Comparison of ENCODE assay signal across 10 cellular contexts in genomic region chr6:11535801-11536230, GRCh38. TPM values are rescaled to one million over a fixed set of nuclear protein-coding genes. Genes with fewer than 3 reads are reported as not detected.
DNase-seq lines count a peak whose midpoint lies in the region; ATAC-seq and TF ChIP-seq lines count a peak whose summit lies in the region.
"Had no signal": no experiment of that assay in that cellular context is flagged by ENCODE, and none has a peak within 500 bp of the region (broad histone marks: within the 10 kb centered on the region; RNA-seq: fewer than 3 reads in every experiment).

No MANE protein-coding gene starts in this region.

- H3K4me1 ChIP-seq in PC-9 (replicated peaks; ENCODE audit: insufficient read depth): peaks cover 21% of the 10 kb centered on the region
- H3K4me1 ChIP-seq in trophoblast cell (ENCODE audit: control insufficient read depth in 1 of 2, insufficient read depth in 2 of 2, low read length in 2 of 2): peaks cover 3 to 6% of the 10 kb centered on the region in 2 experiments
- peaks cover 10% of the 10 kb centered on the region for H3K4me1 ChIP-seq in CD8-positive, alpha-beta T cell (ENCODE audit: insufficient read depth, low read length)

- peak overlapping the region; percentile 22 for H3K4me3 Mint-ChIP-seq in activated CD4-positive, alpha-beta T cell treated with anti-CD3 and anti-CD28 coated beads, Interleukin-2, amount 10 ng/mL, durations not matched to agents 7 days and 5 days
- no peak overlapping the region for H3K4me3 Mint-ChIP-seq in CD8-positive, alpha-beta T cell

- no peak overlapping the region for H2BK5ac ChIP-seq in trophoblast cell (ENCODE audit: low read depth, low read length, poor library complexity)

- no peaks in the 10 kb centered on the region for H3K36me3 Mint-ChIP-seq in activated CD4-positive, alpha-beta T cell treated with anti-CD3 and anti-CD28 coated beads, Interleukin-2, amount 10 ng/mL, durations not matched to agents 7 days and 5 days (ENCODE audit: low read depth)
- no peaks in the 10 kb centered on the region for H3K36me3 Mint-ChIP-seq in CD8-positive, alpha-beta T cell
- H3K36me3 Mint-ChIP-seq: IgD-negative memory B cell had no signal

- peaks cover 9% of the 10 kb centered on the region; the same call in 1 of the 2 replicates for H3F3A ChIP-seq in PC-9 (ENCODE audit: insufficient read depth, low read depth)

- H3K18ac ChIP-seq in trophoblast cell (ENCODE audit: low read length): no peak overlapping the region

- H3K14ac ChIP-seq in trophoblast cell (ENCODE audit: low read length): no peak overlapping the region

- no peaks in the 10 kb centered on the region for H3K9me3 Mint-ChIP-seq in activated CD4-positive, alpha-beta T cell treated with anti-CD3 and anti-CD28 coated beads, Interleukin-2, amount 10 ng/mL, durations not matched to agents 7 days and 5 days
- H3K9me3 Mint-ChIP-seq in CD8-positive, alpha-beta T cell: no peaks in the 10 kb centered on the region
- H3K9me3 Mint-ChIP-seq: IgD-negative memory B cell had no signal

- no peak overlapping the region for H3K27ac ChIP-seq in PC-9
- H3K27ac ChIP-seq in trophoblast cell (ENCODE audit: low read depth, low read length): no peak overlapping the region
- no peak overlapping the region for H3K27ac ChIP-seq in CD8-positive, alpha-beta T cell (ENCODE audit: low read depth, low read length)

- H2BK120ac ChIP-seq in trophoblast cell (ENCODE audit: insufficient read depth, low read length, poor library complexity): no peak overlapping the region

- no peaks in the 10 kb centered on the region for H4K20me1 ChIP-seq in PC-9 (ENCODE audit: insufficient read depth)

- CTCF ChIA-PET in activated CD4-positive, alpha-beta T cell treated with anti-CD3 and anti-CD28 coated beads, Interleukin-2, amount 10 ng/mL, durations not matched to agents 7 days and 5 days (lab: Charles Lee): no interaction called here
- CTCF ChIA-PET in PC-9 (lab: Charles Lee): interaction anchor here (0.6 kb wide), 1 partner anchor 10 kb away, joined by 10 read pairs; no protein-coding TSS in a partner anchor
- CTCF ChIA-PET in CD8-positive, alpha-beta T cell (lab: Charles Lee): interaction anchor here (1.0 kb wide), 1 partner anchor 39 kb away, joined by 3 read pairs; no protein-coding TSS in a partner anchor

- no peaks in the 10 kb centered on the region for H3K79me2 ChIP-seq in PC-9 (ENCODE audit: low read depth)
- peaks cover 3% of the 10 kb centered on the region for H3K79me2 ChIP-seq in trophoblast cell (ENCODE audit: control insufficient read depth, insufficient read depth, low read length, poor library complexity)

- POLR2A ChIA-PET in activated CD4-positive, alpha-beta T cell treated with anti-CD3 and anti-CD28 coated beads, Interleukin-2, amount 10 ng/mL, durations not matched to agents 7 days and 5 days (lab: Charles Lee): no interaction called here
- POLR2A ChIA-PET in PC-9 (lab: Charles Lee; ENCODE audit: unreplicated experiment): no interaction called here
- POLR2A ChIA-PET in CD8-positive, alpha-beta T cell (lab: Charles Lee): no interaction called here

- no peaks in the 10 kb centered on the region for H3K9me2 ChIP-seq in PC-9 (ENCODE audit: insufficient read depth)

- H3K4me2 ChIP-seq in PC-9 (peak overlapping the region; percentile 71; the same call in 1 of the 2 replicates), trophoblast cell (ENCODE audit: low read length) (no peak overlapping the region)

- H4K91ac ChIP-seq in trophoblast cell (ENCODE audit: low read depth, low read length): no peak overlapping the region

- no TSS peak for BruUV-seq in PC-9 (replicated peaks; lab: Mats Ljungman, UMichigan)

- no peak overlapping the region for H4K12ac ChIP-seq in trophoblast cell (ENCODE audit: low read depth, low read length)

- no peak overlapping the region for H3K4me3 ChIP-seq in PC-9
- no peak overlapping the region for H3K4me3 ChIP-seq in trophoblast cell (ENCODE audit: low read depth, low read length)
- no peak overlapping the region for H3K4me3 ChIP-seq in CD8-positive, alpha-beta T cell (ENCODE audit: low read depth, low read length)

- H3K9ac ChIP-seq in trophoblast cell (ENCODE audit: low read length): no peak overlapping the region

- no peak for TF ChIP-seq CTCF in PC-9 (conservative IDR thresholded peaks at IDR 0.05)
- no peak for TF ChIP-seq CTCF in CD8-positive, alpha-beta T cell (IDR thresholded peaks at IDR 0.05)

- no peak for DNase-seq in activated CD4-positive, alpha-beta T cell treated with anti-CD3 and anti-CD28 coated beads, Interleukin-2, amount 10 ng/mL, durations not matched to agents 7 days and 5 days
- no peak for DNase-seq in activated CD4-positive, alpha-beta T cell treated with anti-CD3 and anti-CD28 coated beads for 4 hours
- DNase-seq in PC-9 (peak; percentile 57 to 58), dermis microvascular lymphatic vessel endothelial cell (ENCODE audit: low read depth in 2 of 2) (peak; percentile 45 to 81), trophoblast cell (peak; percentile 46 to 85), DMS153 treated with DMSO at 0.1 percent for 48 hours (lab: John Stamatoyannopoulos, UW; ENCODE audit: unreplicated experiment) (no peak)
- no peak for DNase-seq in CD8-positive, alpha-beta T cell

- peaks cover 48% of the 10 kb centered on the region for H3K27me3 Mint-ChIP-seq in activated CD4-positive, alpha-beta T cell treated with anti-CD3 and anti-CD28 coated beads, Interleukin-2, amount 10 ng/mL, durations not matched to agents 7 days and 5 days
- peaks cover 10% of the 10 kb centered on the region for H3K27me3 Mint-ChIP-seq in CD8-positive, alpha-beta T cell (ENCODE audit: low read depth)

- no CpG with 5 or more reads among the region's 2 CpGs for WGBS in trophoblast cell (ENCODE audit: extremely low coverage, insufficient coverage, insufficient read length)

- peaks cover 6% of the 10 kb centered on the region for H3K79me1 ChIP-seq in trophoblast cell (ENCODE audit: low read length)

- H2BK12ac ChIP-seq in trophoblast cell (ENCODE audit: low read length): no peak overlapping the region

- H3K27me3 ChIP-seq in PC-9 (ENCODE audit: insufficient read depth, low read depth): no peaks in the 10 kb centered on the region
- no peaks in the 10 kb centered on the region for H3K27me3 ChIP-seq in trophoblast cell (ENCODE audit: insufficient read depth, low read length)
- H3K27me3 ChIP-seq in CD8-positive, alpha-beta T cell (ENCODE audit: insufficient read depth, low read length): no peaks in the 10 kb centered on the region
- H3K27me3 ChIP-seq: gastroesophageal sphincter had no signal

- intact Hi-C loops in PC-9 (cut with micrococcal nuclease; ENCODE audit: unreplicated experiment): no loop called here
- intact Hi-C loops in CD8-positive, alpha-beta T cell (cut with DNase I, micrococcal nuclease): loop anchor here (2.0 to 10.0 kb wide), 11 partner anchors 153 to 1791 kb away; partner anchors contain the start of genes MAK (in 2 of the 2), TBC1D7 (in 2 of the 2), C6orf52 (in 1 of the 2) and NEDD9 (in 1 of the 2)

- no peak overlapping the region for H2AK5ac ChIP-seq in trophoblast cell (ENCODE audit: low read length)

- no peak for ATAC-seq in CD8-positive, alpha-beta T cell
- ATAC-seq in GM21786 (IDR thresholded peaks at IDR 0.05; ENCODE audit: unreplicated experiment): no peak
- ATAC-seq: gastroesophageal sphincter had no signal

- H3K9me3 ChIP-seq in PC-9 (ENCODE audit: insufficient read depth, low read depth) (no peaks in the 10 kb centered on the region), trophoblast cell (ENCODE audit: insufficient read depth, low read depth, low read length) (no peaks in the 10 kb centered on the region)
- no peaks in the 10 kb centered on the region for H3K9me3 ChIP-seq in CD8-positive, alpha-beta T cell (ENCODE audit: low read length)
- H3K9me3 ChIP-seq: gastroesophageal sphincter had no signal

- no peak overlapping the region for H4K8ac ChIP-seq in trophoblast cell (ENCODE audit: low read depth, low read length)

- H3K36me3 ChIP-seq in PC-9 (ENCODE audit: low read depth): no peaks in the 10 kb centered on the region
- H3K36me3 ChIP-seq in trophoblast cell (ENCODE audit: control insufficient read depth in 1 of 2, insufficient read depth in 2 of 2, low read length in 2 of 2): no peaks in the 10 kb centered on the region
- H3K36me3 ChIP-seq in CD8-positive, alpha-beta T cell (ENCODE audit: insufficient read depth, low read length): no peaks in the 10 kb centered on the region
- H3K36me3 ChIP-seq: gastroesophageal sphincter had no signal

- H3K4ac ChIP-seq in trophoblast cell (ENCODE audit: low read depth, low read length): no peak overlapping the region

- H3K4me1 Mint-ChIP-seq in activated CD4-positive, alpha-beta T cell treated with anti-CD3 and anti-CD28 coated beads, Interleukin-2, amount 10 ng/mL, durations not matched to agents 7 days and 5 days: peaks cover 14% of the 10 kb centered on the region
- H3K4me1 Mint-ChIP-seq in CD8-positive, alpha-beta T cell (ENCODE audit: low read depth): peaks cover 18% of the 10 kb centered on the region

- no peak overlapping the region for H2AFZ ChIP-seq in PC-9
- H2AFZ ChIP-seq in trophoblast cell (ENCODE audit: insufficient read depth, low read length, poor library complexity): no peak overlapping the region

- H3K27ac Mint-ChIP-seq in activated CD4-positive, alpha-beta T cell treated with anti-CD3 and anti-CD28 coated beads, Interleukin-2, amount 10 ng/mL, durations not matched to agents 7 days and 5 days: no peak overlapping the region
- H3K27ac Mint-ChIP-seq in CD8-positive, alpha-beta T cell: no peak overlapping the region

- H3K23ac ChIP-seq in trophoblast cell (ENCODE audit: low read length): no peak overlapping the region

RNA-seq across cellular contexts. Expression of gene TMEM170B, which starts 1.7 kb away (rescaled TPM):
- under 1 TPM; 0.81 to 0.82 TPM for total RNA-seq in activated CD4-positive, alpha-beta T cell treated with anti-CD3 and anti-CD28 coated beads, Interleukin-2, amount 10 ng/mL, durations not matched to agents 7 days and 5 days
- total RNA-seq in PC-9 (2021) (3.5 and 3.9 TPM in 2 replicates), dermis microvascular lymphatic vessel endothelial cell (1.4 and 1.6 TPM in 2 replicates)
- polyA plus RNA-seq in trophoblast cell (2013): 3.2 TPM in 2 replicates
- total RNA-seq in CD8-positive, alpha-beta T cell: 1 to 10 TPM; 2.2 TPM

Comparison
In these comparisons a context has a peak if more than half of its experiments do, and no peak if none do; other contexts are left out.
1. DNase-seq: peak in PC-9 (2 of 2), dermis microvascular lymphatic vessel endothelial cell (2 of 2) and trophoblast cell (2 of 2); none in activated CD4-positive, alpha-beta T cell treated with anti-CD3 and anti-CD28 coated beads, Interleukin-2, amount 10 ng/mL, durations not matched to agents 7 days and 5 days (single experiment), activated CD4-positive, alpha-beta T cell treated with anti-CD3 and anti-CD28 coated beads for 4 hours (0 of 2), CD8-positive, alpha-beta T cell (0 of 7) and DMS153 treated with DMSO at 0.1 percent for 48 hours (single experiment).